Comparison of ENCODE assay signal across 8 cellular contexts in genomic region chr14:22955702-22956575, GRCh38. TPM values are rescaled to one million over a fixed set of nuclear protein-coding genes. Genes with fewer than 3 reads are reported as not detected.
DNase-seq lines count a peak whose midpoint lies in the region; ATAC-seq and TF ChIP-seq lines count a peak whose summit lies in the region.

No MANE protein-coding gene starts in this region.

- CTCF ChIA-PET in AG04450 (lab: Charles Lee) = interaction anchor here (0.6 to 4.2 kb wide), 12 partner anchors 14 to 399 kb away, joined by 3 to 25 read pairs (median 4); partner anchors contain the start of genes AJUBA and PRMT5

- no peaks in the 10 kb centered on the region for H3K9me3 ChIP-seq in AG04450 (ENCODE audit: control insufficient read depth, insufficient read depth, low read length)
- no peaks in the 10 kb centered on the region for H3K9me3 ChIP-seq in Karpas-422 (ENCODE audit: low read length)
- no peaks in the 10 kb centered on the region for H3K9me3 ChIP-seq in muscle layer of colon (ENCODE audit: low read length)

- peak overlapping the region; percentile 89 for H3K4me2 ChIP-seq in Karpas-422 (ENCODE audit: low read depth, low read length, poor library complexity, severe bottlenecking)

- H3K4me1 ChIP-seq in Karpas-422 (ENCODE audit: low read length) (peaks cover 19% of the 10 kb centered on the region), muscle layer of colon (ENCODE audit: insufficient read depth, low read length) (peaks cover 15% of the 10 kb centered on the region)

- no peak for TF ChIP-seq CTCF in AG04450 (IDR thresholded peaks at IDR 0.05; ENCODE audit: low read depth, low read length)
- no peak for TF ChIP-seq CTCF in coronary artery (IDR thresholded peaks at IDR 0.05)

- H3K9me2 ChIP-seq in Karpas-422 (replicated peaks; ENCODE audit: insufficient read depth, low read length) = no peaks in the 10 kb centered on the region

- H3K4me3 ChIP-seq in AG04450 (ENCODE audit: low read depth, low read length) (peak overlapping the region; percentile 66), Karpas-422 (ENCODE audit: low read length) (peak overlapping the region; percentile 74), coronary artery (peak overlapping the region; percentile 88), muscle layer of colon (ENCODE audit: low read depth in 1 of 2, low read length in 2 of 2) (peak overlapping the region; percentile 80 to 91)

- no peak for DNase-seq in AG04450 (ENCODE audit: low read depth, low spot score)
- peak; percentile 58 for DNase-seq in Karpas-422
- no peak for DNase-seq in coronary artery (ENCODE audit: low spot score)
- no peak for DNase-seq in NOMO-1 treated with dmso at 0.1 percent for 144 hours (lab: John Stamatoyannopoulos, UW; ENCODE audit: unreplicated experiment)

- ATAC-seq in HG03045 (IDR thresholded peaks at IDR 0.05; ENCODE audit: unreplicated experiment) = no peak
- no peak for ATAC-seq in HG03521 (IDR thresholded peaks at IDR 0.05; ENCODE audit: unreplicated experiment)
- ATAC-seq in HG03025 (IDR thresholded peaks at IDR 0.05; ENCODE audit: low FRiP score, unreplicated experiment) = no peak

- H3K36me3 ChIP-seq in Karpas-422 (ENCODE audit: insufficient read depth, low read length) (no peaks in the 10 kb centered on the region), muscle layer of colon (ENCODE audit: insufficient read depth, low read length) (no peaks in the 10 kb centered on the region)

- peak overlapping the region; percentile 79 for H3K9ac ChIP-seq in Karpas-422 (ENCODE audit: low read length)
- H3K9ac ChIP-seq in muscle layer of colon (ENCODE audit: low read length) = peak overlapping the region; percentile 51

- no peaks in the 10 kb centered on the region for H3K27me3 ChIP-seq in AG04450 (ENCODE audit: control insufficient read depth, insufficient read depth, low read length)
- H3K27me3 ChIP-seq in Karpas-422 (ENCODE audit: low read length) = no peaks in the 10 kb centered on the region
- no peaks in the 10 kb centered on the region for H3K27me3 ChIP-seq in muscle layer of colon (ENCODE audit: control insufficient read depth in 1 of 2, insufficient read depth in 2 of 2, low read length in 2 of 2)

- H4K20me1 ChIP-seq in Karpas-422 (ENCODE audit: insufficient read depth, low read depth, low read length) = no peaks in the 10 kb centered on the region

- peak overlapping the region; percentile 68 for H3K27ac ChIP-seq in AG04450 (ENCODE audit: low read depth, low read length)
- peak overlapping the region; percentile 66 for H3K27ac ChIP-seq in Karpas-422 (ENCODE audit: low read length)
- H3K27ac ChIP-seq in coronary artery = peak overlapping the region; percentile 88 to 97
- peak overlapping the region; percentile 98 for H3K27ac ChIP-seq in muscle layer of colon (ENCODE audit: low read depth, low read length)

- peaks cover 12% of the 10 kb centered on the region; the same call in 1 of the 2 replicates for H3K79me2 ChIP-seq in Karpas-422 (ENCODE audit: low read length)

- H2AFZ ChIP-seq in Karpas-422 (ENCODE audit: low read length) = peak overlapping the region; percentile 74; the same call in 1 of the 2 replicates

- POLR2A ChIA-PET in AG04450 (lab: Yijun Ruan, JAX) = interaction anchor here (0.7 to 1.7 kb wide), 4 partner anchors 16 to 116 kb away, joined by 4 to 11 read pairs (median 6); no protein-coding TSS in a partner anchor

RNA-seq across cellular contexts. Expression of gene HAUS4, which starts 1.0 kb away (rescaled TPM):
- polyA plus RNA-seq in AG04450 (2011; rRNA removed) = 22.7 and 25.4 TPM in 2 replicates
- polyA minus RNA-seq in AG04450 (2011; rRNA and poly(A)+ RNA removed) = 11.1 and 18.0 TPM in 2 replicates
- total RNA-seq in Karpas-422 (2014; rRNA removed; shearing (Covaris generic); ENCODE audit: low replicate concordance) = 45.9 and 52.4 TPM in 2 replicates

RNA-seq across cellular contexts. Expression of gene AJUBA, which starts 26.4 kb away (rescaled TPM):
- polyA plus RNA-seq in AG04450 (2011; rRNA removed) = 77.0 and 82.9 TPM in 2 replicates
- 121 and 131 TPM in 2 replicates for polyA minus RNA-seq in AG04450 (2011; rRNA and poly(A)+ RNA removed)
- total RNA-seq in Karpas-422 (2014; rRNA removed; shearing (Covaris generic); ENCODE audit: low replicate concordance) = not detected in 2 replicates

RNA-seq across cellular contexts. Expression of gene PRMT5, which starts 26.8 kb away (rescaled TPM):
- polyA plus RNA-seq in AG04450 (2011; rRNA removed) = 125 and 133 TPM in 2 replicates
- 144 and 157 TPM in 2 replicates for polyA minus RNA-seq in AG04450 (2011; rRNA and poly(A)+ RNA removed)
- total RNA-seq in Karpas-422 (2014; rRNA removed; shearing (Covaris generic); ENCODE audit: low replicate concordance) = 116 and 152 TPM in 2 replicates

RNA-seq across cellular contexts. Expression of gene RBM23, which starts 37.0 kb away (rescaled TPM):
- polyA plus RNA-seq in AG04450 (2011; rRNA removed) = 46.2 and 47.2 TPM in 2 replicates
- 73.1 and 79.5 TPM in 2 replicates for polyA minus RNA-seq in AG04450 (2011; rRNA and poly(A)+ RNA removed)
- total RNA-seq in Karpas-422 (2014; rRNA removed; shearing (Covaris generic); ENCODE audit: low replicate concordance) = 67.7 and 79.1 TPM in 2 replicates

RNA-seq across cellular contexts. Expression of gene C14orf93, which starts 54.0 kb away (rescaled TPM):
- 7.8 and 8.4 TPM in 2 replicates for polyA plus RNA-seq in AG04450 (2011; rRNA removed)
- polyA minus RNA-seq in AG04450 (2011; rRNA and poly(A)+ RNA removed) = 9.9 and 18.3 TPM in 2 replicates
- total RNA-seq in Karpas-422 (2014; rRNA removed; shearing (Covaris generic); ENCODE audit: low replicate concordance) = 21.6 and 43.2 TPM in 2 replicates
